Comparison of ENCODE assay signal across 1 cellular context in the genomic region with DNA sequence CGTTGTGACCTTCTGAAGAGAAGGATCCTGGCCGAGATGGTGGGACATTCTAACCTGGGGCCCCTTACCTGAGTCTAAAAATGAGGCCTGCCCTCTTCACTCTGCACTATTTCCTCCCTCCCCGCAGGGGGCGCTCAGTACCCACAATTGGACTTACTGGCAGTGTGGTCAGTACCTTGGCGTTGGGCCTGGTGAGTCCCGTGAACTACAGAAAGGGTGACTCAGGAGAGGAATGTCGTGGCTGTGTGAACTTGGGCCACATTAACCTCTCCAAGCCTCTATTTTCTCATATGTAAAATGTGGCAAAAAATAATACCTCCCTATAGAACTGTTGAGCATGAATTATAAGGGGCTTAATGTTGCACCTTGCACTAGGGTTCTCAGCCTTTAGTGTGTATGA.
TF ChIP-seq lines count a peak whose summit lies in the region.

No MANE protein-coding gene starts in this region.

TF ChIP-seq in HepG2, 621 proteins besides CTCF, POLR2A, EP300 and RAD21 (continued from another document and continues in another):
- no peak for TF ChIP-seq ZNF770 (CRISPR knock-in tag; IDR thresholded peaks at IDR 0.05)
- TF ChIP-seq ZFP36L2 (CRISPR knock-in tag; IDR thresholded peaks at IDR 0.05) = no peak
- TF ChIP-seq TERF1 (CRISPR knock-in tag; IDR thresholded peaks at IDR 0.05) = no peak
- TF ChIP-seq KLF16 (CRISPR knock-in tag; IDR thresholded peaks at IDR 0.05) = peak in 1 of 2 experiments; percentile 80; a peak in 1 of 4 replicates
- TF ChIP-seq, protein P1, sequence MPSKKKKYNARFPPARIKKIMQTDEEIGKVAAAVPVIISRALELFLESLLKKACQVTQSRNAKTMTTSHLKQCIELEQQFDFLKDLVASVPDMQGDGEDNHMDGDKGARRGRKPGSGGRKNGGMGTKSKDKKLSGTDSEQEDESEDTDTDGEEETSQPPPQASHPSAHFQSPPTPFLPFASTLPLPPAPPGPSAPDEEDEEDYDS (CRISPR knock-in tag; IDR thresholded peaks at IDR 0.05) = peak; percentile 64
- peak; percentile 69; the same call in 1 of the 2 replicates for TF ChIP-seq RARA (CRISPR knock-in tag; IDR thresholded peaks at IDR 0.05)
- TF ChIP-seq KDM2A (CRISPR knock-in tag; IDR thresholded peaks at IDR 0.05; ENCODE audit: borderline replicate concordance, low read depth) = peak; percentile 92
- no peak for TF ChIP-seq ZNF672 (CRISPR knock-in tag; IDR thresholded peaks at IDR 0.05)
- TF ChIP-seq, protein P2, sequence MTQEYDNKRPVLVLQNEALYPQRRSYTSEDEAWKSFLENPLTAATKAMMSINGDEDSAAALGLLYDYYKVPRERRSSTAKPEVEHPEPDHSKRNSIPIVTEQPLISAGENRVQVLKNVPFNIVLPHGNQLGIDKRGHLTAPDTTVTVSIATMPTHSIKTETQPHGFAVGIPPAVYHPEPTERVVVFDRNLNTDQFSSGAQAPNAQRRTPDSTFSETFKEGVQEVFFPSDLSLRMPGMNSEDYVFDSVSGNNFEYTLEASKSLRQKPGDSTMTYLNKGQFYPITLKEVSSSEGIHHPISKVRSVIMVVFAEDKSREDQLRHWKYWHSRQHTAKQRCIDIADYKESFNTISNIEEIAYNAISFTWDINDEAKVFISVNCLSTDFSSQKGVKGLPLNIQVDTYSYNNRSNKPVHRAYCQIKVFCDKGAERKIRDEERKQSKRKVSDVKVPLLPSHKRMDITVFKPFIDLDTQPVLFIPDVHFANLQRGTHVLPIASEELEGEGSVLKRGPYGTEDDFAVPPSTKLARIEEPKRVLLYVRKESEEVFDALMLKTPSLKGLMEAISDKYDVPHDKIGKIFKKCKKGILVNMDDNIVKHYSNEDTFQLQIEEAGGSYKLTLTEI (CRISPR knock-in tag; conservative IDR thresholded peaks at IDR 0.05) = no peak
- TF ChIP-seq NFE2L2 (IDR thresholded peaks at IDR 0.05; ENCODE audit: low read length) = peak; percentile 29; the same call in 1 of the 2 replicates
- no peak for TF ChIP-seq SSRP1 (CRISPR knock-in tag; IDR thresholded peaks at IDR 0.05)
- no peak for TF ChIP-seq ZNF12 (CRISPR knock-in tag; IDR thresholded peaks at IDR 0.05)
- TF ChIP-seq DZIP1 (CRISPR knock-in tag; IDR thresholded peaks at IDR 0.05) = no peak
- no peak for TF ChIP-seq KDM1A (CRISPR knock-in tag; IDR thresholded peaks at IDR 0.05)
- no peak for TF ChIP-seq ZNF10 (CRISPR knock-in tag; IDR thresholded peaks at IDR 0.05; ENCODE audit: borderline replicate concordance, low read depth)
- TF ChIP-seq KDM3A (CRISPR knock-in tag; IDR thresholded peaks at IDR 0.05; ENCODE audit: low read depth) = peak; percentile 86; the same call in 1 of the 2 replicates
- no peak for TF ChIP-seq HOXA9 (CRISPR knock-in tag; IDR thresholded peaks at IDR 0.05; ENCODE audit: borderline replicate concordance)
- TF ChIP-seq PAF1 (CRISPR knock-in tag; IDR thresholded peaks at IDR 0.05) = no peak
- TF ChIP-seq ZNF597 (CRISPR knock-in tag; IDR thresholded peaks at IDR 0.05) = no peak
- no peak for TF ChIP-seq ZNF234 (CRISPR knock-in tag; conservative IDR thresholded peaks at IDR 0.05)
- TF ChIP-seq, protein P3, sequence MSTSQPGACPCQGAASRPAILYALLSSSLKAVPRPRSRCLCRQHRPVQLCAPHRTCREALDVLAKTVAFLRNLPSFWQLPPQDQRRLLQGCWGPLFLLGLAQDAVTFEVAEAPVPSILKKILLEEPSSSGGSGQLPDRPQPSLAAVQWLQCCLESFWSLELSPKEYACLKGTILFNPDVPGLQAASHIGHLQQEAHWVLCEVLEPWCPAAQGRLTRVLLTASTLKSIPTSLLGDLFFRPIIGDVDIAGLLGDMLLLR (CRISPR knock-in tag; IDR thresholded peaks at IDR 0.05) = no peak
- TF ChIP-seq ZKSCAN8 (CRISPR knock-in tag; IDR thresholded peaks at IDR 0.05; ENCODE audit: borderline replicate concordance) = 0 out of 2 replicates have a peak, but pooled peaks have one; percentile 56
- no peak for TF ChIP-seq TEAD2 (CRISPR knock-in tag; IDR thresholded peaks at IDR 0.05)
- TF ChIP-seq RXRB (CRISPR knock-in tag; IDR thresholded peaks at IDR 0.05; ENCODE audit: borderline replicate concordance) = peak; percentile 76; the same call in 1 of the 2 replicates
- no peak for TF ChIP-seq RNF219 (CRISPR knock-in tag; IDR thresholded peaks at IDR 0.05)
- TF ChIP-seq, protein P4, sequence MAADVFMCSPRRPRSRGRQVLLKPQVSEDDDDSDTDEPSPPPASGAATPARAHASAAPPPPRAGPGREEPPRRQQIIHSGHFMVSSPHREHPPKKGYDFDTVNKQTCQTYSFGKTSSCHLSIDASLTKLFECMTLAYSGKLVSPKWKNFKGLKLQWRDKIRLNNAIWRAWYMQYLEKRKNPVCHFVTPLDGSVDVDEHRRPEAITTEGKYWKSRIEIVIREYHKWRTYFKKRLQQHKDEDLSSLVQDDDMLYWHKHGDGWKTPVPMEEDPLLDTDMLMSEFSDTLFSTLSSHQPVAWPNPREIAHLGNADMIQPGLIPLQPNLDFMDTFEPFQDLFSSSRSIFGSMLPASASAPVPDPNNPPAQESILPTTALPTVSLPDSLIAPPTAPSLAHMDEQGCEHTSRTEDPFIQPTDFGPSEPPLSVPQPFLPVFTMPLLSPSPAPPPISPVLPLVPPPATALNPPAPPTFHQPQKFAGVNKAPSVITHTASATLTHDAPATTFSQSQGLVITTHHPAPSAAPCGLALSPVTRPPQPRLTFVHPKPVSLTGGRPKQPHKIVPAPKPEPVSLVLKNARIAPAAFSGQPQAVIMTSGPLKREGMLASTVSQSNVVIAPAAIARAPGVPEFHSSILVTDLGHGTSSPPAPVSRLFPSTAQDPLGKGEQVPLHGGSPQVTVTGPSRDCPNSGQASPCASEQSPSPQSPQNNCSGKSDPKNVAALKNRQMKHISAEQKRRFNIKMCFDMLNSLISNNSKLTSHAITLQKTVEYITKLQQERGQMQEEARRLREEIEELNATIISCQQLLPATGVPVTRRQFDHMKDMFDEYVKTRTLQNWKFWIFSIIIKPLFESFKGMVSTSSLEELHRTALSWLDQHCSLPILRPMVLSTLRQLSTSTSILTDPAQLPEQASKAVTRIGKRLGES (CRISPR knock-in tag; IDR thresholded peaks at IDR 0.05; ENCODE audit: borderline replicate concordance) = no peak
- TF ChIP-seq REL (CRISPR knock-in tag; conservative IDR thresholded peaks at IDR 0.05) = no peak
- TF ChIP-seq SRSF4 (IDR thresholded peaks at IDR 0.05; ENCODE audit: low read depth, low read length, poor library complexity, severe bottlenecking) = no peak
- TF ChIP-seq PAX8 (CRISPR knock-in tag; IDR thresholded peaks at IDR 0.05; ENCODE audit: borderline replicate concordance) = no peak
- no peak for TF ChIP-seq ZNF761 (CRISPR knock-in tag; conservative IDR thresholded peaks at IDR 0.05)
- no peak for TF ChIP-seq ZNF543 (CRISPR knock-in tag; IDR thresholded peaks at IDR 0.05)
- no peak for TF ChIP-seq SP1 (IDR thresholded peaks at IDR 0.05)
- no peak for TF ChIP-seq SP1 (CRISPR knock-in tag; IDR thresholded peaks at IDR 0.05)
- no peak for TF ChIP-seq HNF4G (IDR thresholded peaks at IDR 0.05; ENCODE audit: borderline replicate concordance, low read depth, low read length)
- TF ChIP-seq HNF4G (CRISPR knock-in tag; IDR thresholded peaks at IDR 0.05; ENCODE audit: borderline replicate concordance, low read depth) = no peak; the same call in 1 of the 2 replicates
- no peak for TF ChIP-seq ELF1 (CRISPR knock-in tag; IDR thresholded peaks at IDR 0.05)
- no peak for TF ChIP-seq ZKSCAN5 (CRISPR knock-in tag; IDR thresholded peaks at IDR 0.05)
- TF ChIP-seq RELA (CRISPR knock-in tag; IDR thresholded peaks at IDR 0.05) = 0 out of 2 replicates have a peak, but pooled peaks have one; percentile 54
- no peak for TF ChIP-seq ZNF782 (CRISPR knock-in tag; IDR thresholded peaks at IDR 0.05; ENCODE audit: borderline replicate concordance)
- peak; percentile 43; the same call in 1 of the 2 replicates for TF ChIP-seq ARID5B (CRISPR knock-in tag; IDR thresholded peaks at IDR 0.05)
